19 cellular contexts compared by ENCODE assay signal in genomic region chr1:20174937-20175666, GRCh38. TPM values are rescaled to one million over a fixed set of nuclear protein-coding genes. Genes with fewer than 3 reads are reported as not detected.
DNase-seq lines count a peak whose midpoint lies in the region; ATAC-seq and TF ChIP-seq lines count a peak whose summit lies in the region.
"Had no signal": no experiment of that assay in that cellular context is flagged by ENCODE, and none has a peak within 500 bp of the region (broad histone marks: within the 10 kb centered on the region; RNA-seq: fewer than 3 reads in every experiment).

No MANE protein-coding gene starts in this region.

- CTCF ChIA-PET in activated CD8-positive, alpha-beta T cell treated with anti-CD3 and anti-CD28 coated beads for 36 hours (lab: Charles Lee) = no interaction called here

- peak; percentile 48 for ATAC-seq in activated CD8-positive, alpha-beta T cell treated with anti-CD3 and anti-CD28 coated beads for 36 hours
- ATAC-seq in HG02884 (IDR thresholded peaks at IDR 0.05; ENCODE audit: unreplicated experiment) = no peak

- POLR2A ChIA-PET in activated CD8-positive, alpha-beta T cell treated with anti-CD3 and anti-CD28 coated beads for 36 hours (lab: Charles Lee) = interaction anchor here (1.2 kb wide), 1 partner anchor 9 kb away, joined by 3 read pairs; no protein-coding TSS in a partner anchor

- peaks cover 2 to 6% (median 5%) of the 10 kb centered on the region in 3 donors for H3K27me3 Mint-ChIP-seq in CD14-positive monocyte (ENCODE audit: low read depth in 3 of 3)
- peaks cover 2% of the 10 kb centered on the region for H3K27me3 Mint-ChIP-seq in activated CD8-positive, alpha-beta T cell treated with anti-CD3 and anti-CD28 coated beads for 36 hours

- peaks cover 11 to 26% (median 15%) of the 10 kb centered on the region in 7 donors for H3K9me3 Mint-ChIP-seq in CD14-positive monocyte
- peaks cover 10% of the 10 kb centered on the region for H3K9me3 Mint-ChIP-seq in activated CD8-positive, alpha-beta T cell treated with anti-CD3 and anti-CD28 coated beads for 36 hours

- peaks cover 26% of the 10 kb centered on the region for H3K4me1 Mint-ChIP-seq in CD14-positive monocyte
- peaks cover 26% of the 10 kb centered on the region for H3K4me1 Mint-ChIP-seq in activated CD8-positive, alpha-beta T cell treated with anti-CD3 and anti-CD28 coated beads for 36 hours (ENCODE audit: low read depth)

- peak overlapping the region in 6 of 7 donors; percentile 42 to 89 (median 86) for H3K27ac Mint-ChIP-seq in CD14-positive monocyte
- peak overlapping the region; percentile 71 for H3K27ac Mint-ChIP-seq in activated CD8-positive, alpha-beta T cell treated with anti-CD3 and anti-CD28 coated beads for 36 hours
- H3K27ac Mint-ChIP-seq: T-helper 2 cell treated with Interferon-gamma antibody and Interleukin-4, amounts not matched to agents 5 μg/mL and 100 μg/mL, for 36 hours had no signal

- intact Hi-C loops in CD14-positive monocyte (cut with micrococcal nuclease) = no loop called here
- intact Hi-C loops in activated CD8-positive, alpha-beta T cell treated with anti-CD3 and anti-CD28 coated beads for 36 hours (cut with micrococcal nuclease) = no loop called here

- peak overlapping the region in 1 of 2 donors; percentile 5 for H3K4me3 Mint-ChIP-seq in CD14-positive monocyte
- H3K4me3 Mint-ChIP-seq in activated CD8-positive, alpha-beta T cell treated with anti-CD3 and anti-CD28 coated beads for 36 hours = peak overlapping the region; percentile 34
- H3K4me3 Mint-ChIP-seq: T-helper 2 cell treated with Interferon-gamma antibody and Interleukin-4, amounts not matched to agents 5 μg/mL and 100 μg/mL, for 36 hours had no signal

- no peaks in the 10 kb centered on the region for H3K36me3 Mint-ChIP-seq in CD14-positive monocyte
- H3K36me3 Mint-ChIP-seq in activated CD8-positive, alpha-beta T cell treated with anti-CD3 and anti-CD28 coated beads for 36 hours (ENCODE audit: low read depth) = peaks cover 2% of the 10 kb centered on the region

- TF ChIP-seq CTCF in CD14-positive monocyte (IDR thresholded peaks at IDR 0.05) = no peak
- TF ChIP-seq CTCF in activated CD8-positive, alpha-beta T cell treated with anti-CD3 and anti-CD28 coated beads for 36 hours (IDR thresholded peaks at IDR 0.05) = no peak

- DNase-seq in CD14-positive monocyte (ENCODE audit: low spot score) = peak; percentile 52
- DNase-seq in Kasumi-1 (lab: John Stamatoyannopoulos, UW) = peak; percentile 76 to 82
- DNase-seq in activated CD8-positive, alpha-beta T cell treated with anti-CD3 and anti-CD28 coated beads for 36 hours = peak; percentile 29
- DNase-seq in pons (ENCODE audit: low spot score) = peak; percentile 35
- no peak for DNase-seq in central memory CD4-positive, alpha-beta T cell
- no peak for DNase-seq in NCI-H2227 (lab: John Stamatoyannopoulos, UW; ENCODE audit: unreplicated experiment)
- DNase-seq: activated CD4-positive, alpha-beta T cell treated with anti-CD3 and anti-CD28 coated beads for 4 hours; colonic mucosa; DMS79 treated with DMSO at 0.1 percent for 48 hours; H7; MM.1S; Right ventricle myocardium superior had no signal

RNA-seq across cellular contexts. Expression of gene UBXN10, which starts 10.8 kb away (rescaled TPM):
- polyA plus RNA-seq in CD14-positive monocyte = under 1 TPM; 0.30 to 0.82 TPM
- under 1 TPM; 0.34 to 0.45 TPM for total RNA-seq in activated CD8-positive, alpha-beta T cell treated with anti-CD3 and anti-CD28 coated beads for 36 hours
- total RNA-seq: lung microvascular endothelial cell had no signal

RNA-seq across cellular contexts. Expression of gene PLA2G2C, which starts 11.2 kb away (rescaled TPM):
- polyA plus RNA-seq in CD14-positive monocyte = under 1 TPM in 1 of 2 donors, not detected in 1; 0.07 TPM
- total RNA-seq in activated CD8-positive, alpha-beta T cell treated with anti-CD3 and anti-CD28 coated beads for 36 hours = under 1 TPM; 0.29 to 0.59 TPM
- total RNA-seq: astrocyte, glomerular endothelial cell, H7, lung microvascular endothelial cell, right atrium auricular region, Right ventricle myocardium superior had no signal
- polyA plus RNA-seq: neural cell had no signal

RNA-seq across cellular contexts. Expression of gene PLA2G2F, which starts 36.0 kb away (rescaled TPM):
- polyA plus RNA-seq in CD14-positive monocyte = not detected
- not detected for total RNA-seq in activated CD8-positive, alpha-beta T cell treated with anti-CD3 and anti-CD28 coated beads for 36 hours
- total RNA-seq: colonic mucosa, glomerular endothelial cell, H7, lung microvascular endothelial cell, right atrium auricular region, Right ventricle myocardium superior had no signal
- polyA plus RNA-seq: neural cell had no signal

RNA-seq across cellular contexts. Expression of gene PLA2G2D, which starts 55.8 kb away (rescaled TPM):
- polyA plus RNA-seq in CD14-positive monocyte = under 1 TPM in 1 of 2 donors, not detected in 1; 0.08 TPM
- total RNA-seq in activated CD8-positive, alpha-beta T cell treated with anti-CD3 and anti-CD28 coated beads for 36 hours = not detected
- total RNA-seq: astrocyte, glomerular endothelial cell, H7, lung microvascular endothelial cell, right atrium auricular region, Right ventricle myocardium superior had no signal
- polyA plus RNA-seq: neural cell had no signal

Comparison
In these comparisons a context has a peak if more than half of its experiments do, and no peak if none do; other contexts are left out.
1. DNase-seq: peak in CD14-positive monocyte (single experiment), Kasumi-1 (2 of 2), activated CD8-positive, alpha-beta T cell treated with anti-CD3 and anti-CD28 coated beads for 36 hours (single experiment) and pons (single experiment); none in central memory CD4-positive, alpha-beta T cell (single experiment) and NCI-H2227 (single experiment).